ENCODE assay signal across 8 cellular contexts in genomic region chr3:122458992-122459391, GRCh38. TPM values are rescaled to one million over a fixed set of nuclear protein-coding genes. Genes with fewer than 3 reads are reported as not detected.
DNase-seq lines count a peak whose midpoint lies in the region; ATAC-seq and TF ChIP-seq lines count a peak whose summit lies in the region.

No MANE protein-coding gene starts in this region.

- H3K27ac ChIP-seq in right atrium auricular region (no peak overlapping the region), Panc1 (ENCODE audit: low read length) (no peak overlapping the region), transverse colon (no peak overlapping the region)

- no peaks in the 10 kb centered on the region for H3K27me3 ChIP-seq in right atrium auricular region
- H3K27me3 ChIP-seq in Panc1 (ENCODE audit: control insufficient read depth, insufficient read depth, low read length): no peaks in the 10 kb centered on the region
- H3K27me3 ChIP-seq in transverse colon: no peaks in the 10 kb centered on the region

- no peak for TF ChIP-seq EP300 in transverse colon (IDR thresholded peaks at IDR 0.05; ENCODE audit: low read depth)

- TF ChIP-seq CTCF in right atrium auricular region (IDR thresholded peaks at IDR 0.05): peak in 1 of 2 donors; percentile 47
- peak; percentile 65; the same call in 1 of the 2 replicates for TF ChIP-seq CTCF in Panc1 (IDR thresholded peaks at IDR 0.05)
- TF ChIP-seq CTCF in transverse colon (IDR thresholded peaks at IDR 0.05): peak in 3 of 5 experiments; percentile 26 to 40 (median 33)
- no peak for TF ChIP-seq CTCF in omental fat pad (IDR thresholded peaks at IDR 0.05)

- DNase-seq in Right ventricle myocardium superior (no peak), right atrium auricular region (ENCODE audit: low spot score) (no peak), Panc1 (ENCODE audit: low read depth, low spot score) (no peak), foreskin melanocyte (peak; percentile 36), transverse colon (no peak), omental fat pad (ENCODE audit: low spot score) (no peak), NCI-H748 treated with DMSO at 0.1 percent for 48 hours (lab: John Stamatoyannopoulos, UW) (no peak)

- no peak overlapping the region for H3K4me3 ChIP-seq in right atrium auricular region
- no peak overlapping the region for H3K4me3 ChIP-seq in Panc1 (ENCODE audit: low read depth in 2 of 2, low read length in 2 of 2)
- H3K4me3 ChIP-seq in transverse colon: no peak overlapping the region

- no peak for TF ChIP-seq POLR2A in transverse colon (IDR thresholded peaks at IDR 0.05)

- BruUV-seq in Panc1 (replicated peaks; lab: Mats Ljungman, UMichigan): no TSS peak

- in situ Hi-C loops in Panc1 (cut with HindIII; ENCODE audit: low pct_unique_long_range_greater_than_20kb, low sequenced_read_pairs): no loop called here
- in situ Hi-C loops in transverse colon (cut with MboI; ENCODE audit: low pct_ligation_motif_present in 1 of 4, low pct_unique_long_range_greater_than_20kb in 1 of 4, low sequenced_read_pairs in 3 of 4): no loop called here

- CTCF ChIA-PET in Panc1 (lab: Charles Lee): no interaction called here

- whole genome bisulfite sequencing in transverse colon (ENCODE audit: low coverage in 1 of 2), 2 donors: 64 to 71% methylated on average over 4 of the region's 4 CpGs

- H3K36me3 ChIP-seq in right atrium auricular region (peaks cover 54% of the 10 kb centered on the region), Panc1 (ENCODE audit: control insufficient read depth, insufficient read depth, low read length) (peaks cover 54% of the 10 kb centered on the region), transverse colon (peaks cover 0 to 56% (median 4%) of the 10 kb centered on the region in 4 donors)

- H3K9me3 ChIP-seq in right atrium auricular region (no peaks in the 10 kb centered on the region), Panc1 (ENCODE audit: control insufficient read depth, insufficient read depth, low read depth, low read length) (no peaks in the 10 kb centered on the region), transverse colon (no peaks in the 10 kb centered on the region)

- no peaks in the 10 kb centered on the region for H3K4me1 ChIP-seq in right atrium auricular region
- H3K4me1 ChIP-seq in Panc1 (ENCODE audit: control insufficient read depth, insufficient read depth, low read length): no peaks in the 10 kb centered on the region
- no peaks in the 10 kb centered on the region for H3K4me1 ChIP-seq in transverse colon

- POLR2A ChIA-PET in Panc1 (lab: Charles Lee): no interaction called here

- intact Hi-C loops in Right ventricle myocardium superior (cut with DNase I): no loop called here
- intact Hi-C loops in Panc1 (cut with micrococcal nuclease; ENCODE audit: unreplicated experiment): loop anchor here (2.0 kb wide), 1 partner anchor 220 kb away; no protein-coding TSS in a partner anchor
- intact Hi-C loops in transverse colon (cut with DNase I; ENCODE audit: low total_unique reads): no loop called here

- peak; percentile 34 for ATAC-seq in Right ventricle myocardium superior (ENCODE audit: poor library complexity)
- peak; percentile 65; the same call in 1 of the 2 replicates for ATAC-seq in Panc1
- ATAC-seq in omental fat pad (ENCODE audit: low FRiP score): no peak
- no peak for ATAC-seq in HG03378 (IDR thresholded peaks at IDR 0.05; ENCODE audit: unreplicated experiment)

RNA-seq across cellular contexts. Expression of gene WDR5B, which starts 43.1 kb away (rescaled TPM):
- total RNA-seq in Right ventricle myocardium superior: 2.4 TPM
- 1 to 10 TPM; 1.6 to 2.7 TPM for total RNA-seq in right atrium auricular region
- total RNA-seq in Panc1 (2021; ENCODE audit: unreplicated experiment): 5.5 TPM
- polyA plus RNA-seq in Panc1 (2012; ENCODE audit: insufficient read length): 2.6 TPM
- 1 to 10 TPM in 3 of 4 donors, not detected in 1; 2.2 to 2.6 (median 2.5) TPM for total RNA-seq in transverse colon
- 1 to 10 TPM; 3.0 to 6.6 (median 3.4) TPM for total RNA-seq in omental fat pad

RNA-seq across cellular contexts. Expression of gene KPNA1, which starts 55.7 kb away (rescaled TPM):
- total RNA-seq in Right ventricle myocardium superior (73.0 TPM), right atrium auricular region (10 to 100 TPM; 33.3 to 40.0 TPM), Panc1 (2021; ENCODE audit: unreplicated experiment) (118 TPM), transverse colon (100 to 1,000 TPM in 1 of 4 donors, 10 to 100 TPM in 2, 1 to 10 TPM in 1; 8.6 to 108 (median 30.2) TPM), omental fat pad (10 to 100 TPM; 31.1 to 60.8 (median 46.7) TPM)
- 44.9 TPM for polyA plus RNA-seq in Panc1 (2012; ENCODE audit: insufficient read length)

Comparison
In these comparisons a context has a peak if more than half of its experiments do, and no peak if none do; other contexts are left out.
1. ATAC-seq: peak in Right ventricle myocardium superior (single experiment) and Panc1 (single experiment); none in omental fat pad (single experiment) and HG03378 (single experiment).
2. CTCF ChIP-seq: peak in Panc1 (single experiment) and transverse colon (3 of 5); none in omental fat pad (0 of 3).